In genomic region chr3:167941234-167941995, GRCh38 we compare ENCODE assay signal across 9 cellular contexts.
DNase-seq lines count a peak whose midpoint lies in the region; ATAC-seq and TF ChIP-seq lines count a peak whose summit lies in the region.
"Had no signal": no experiment of that assay in that cellular context is flagged by ENCODE, and none has a peak within 500 bp of the region (broad histone marks: within the 10 kb centered on the region; RNA-seq: fewer than 3 reads in every experiment).

No MANE protein-coding gene starts in this region.

- no peak overlapping the region for H3K4ac ChIP-seq in H9 (ENCODE audit: low read depth, low read length)

- no peaks in the 10 kb centered on the region for H3K27me3 ChIP-seq in H9 (ENCODE audit: insufficient read depth, low read length)

- no peak overlapping the region for H2BK20ac ChIP-seq in H9 (ENCODE audit: low read depth, low read length, poor library complexity, severe bottlenecking)

- H3K9me3 Mint-ChIP-seq in H9 = no peaks in the 10 kb centered on the region

- H3K18ac ChIP-seq in H9 (ENCODE audit: insufficient read length, low read depth, low read length) = no peak overlapping the region

- H3K79me1 ChIP-seq in H9 (ENCODE audit: insufficient read depth, low read depth, low read length, poor library complexity, severe bottlenecking) = no peaks in the 10 kb centered on the region

- H3K14ac ChIP-seq in H9 (ENCODE audit: insufficient read depth, low read length) = no peak overlapping the region

- H2BK120ac ChIP-seq in H9 (ENCODE audit: low read depth, low read length, poor library complexity, severe bottlenecking) = no peak overlapping the region

- no peak overlapping the region for H2BK12ac ChIP-seq in H9 (ENCODE audit: insufficient read length, low read depth, low read length)

- no peak overlapping the region for H3K23ac ChIP-seq in H9 (ENCODE audit: insufficient read length, low read depth, low read length)

- no peaks in the 10 kb centered on the region for H3K27me3 Mint-ChIP-seq in H9 (ENCODE audit: low read depth)

- H4K91ac ChIP-seq in H9 (ENCODE audit: insufficient read length, low read depth, low read length) = no peak overlapping the region

- peaks cover 9 to 13% of the 10 kb centered on the region in 2 experiments for H3K4me1 Mint-ChIP-seq in H9

- H2BK5ac ChIP-seq in H9 (ENCODE audit: insufficient read length, low read length) = no peak overlapping the region

- peaks cover 3% of the 10 kb centered on the region; the same call in 1 of the 2 replicates for H3K4me1 ChIP-seq in H9 (ENCODE audit: insufficient read depth, low read length)

- H3T11ph ChIP-seq in H9 (ENCODE audit: low read length) = no peak overlapping the region

- H2BK15ac ChIP-seq in H9 (ENCODE audit: low read depth, low read length) = no peak overlapping the region

- no peaks in the 10 kb centered on the region for H3K79me2 ChIP-seq in H9 (ENCODE audit: insufficient read depth, low read length)

- H4K8ac ChIP-seq in H9 (replicated peaks; ENCODE audit: insufficient read length, low read depth, low read length) = no peak overlapping the region

- H3K4me2 ChIP-seq in H9 (ENCODE audit: insufficient read depth, insufficient read length, low read length) = no peak overlapping the region

- no peak overlapping the region; a peak in 1 of 7 replicates for H3K27ac Mint-ChIP-seq in H9

- H3K4me3 Mint-ChIP-seq in H9 = no peak overlapping the region

- H2AK5ac ChIP-seq in H9 (ENCODE audit: insufficient read length, low read length) = no peak overlapping the region

- WGBS in H9 (ENCODE audit: extremely low coverage, insufficient read length, low lambda C conversion rate) = no CpG with 5 or more reads among the region's 7 CpGs

- no peak overlapping the region for H3K27ac ChIP-seq in H9 (ENCODE audit: insufficient read length, low read depth, low read length)

- H2AFZ ChIP-seq in H9 (ENCODE audit: low read length) = no peak overlapping the region

- no peak overlapping the region for H3K4me3 ChIP-seq in fibroblast of mammary gland (ENCODE audit: control insufficient read depth, low read depth, low read length)

- DNase-seq in GM04503 (ENCODE audit: low read depth) = peak; percentile 42
- DNase-seq in OCI-M2 (lab: John Stamatoyannopoulos, UW; ENCODE audit: unreplicated experiment) = peak; percentile 69
- peak; percentile 92 for DNase-seq in fibroblast of mammary gland (ENCODE audit: low read depth)
- DNase-seq in renal cortical epithelial cell (ENCODE audit: low read depth) = peak; percentile 37
- DNase-seq in H9 = no peak
- DNase-seq in activated CD4-positive, alpha-beta T cell treated with anti-CD3 and anti-CD28 coated beads, Interleukin-2, amount 50 U/mL, for 1 hour = no peak
- no peak for DNase-seq in stimulated activated CD4-positive, alpha-beta T cell treated with anti-CD3 and anti-CD28 coated beads, Interleukin-4, amount 100 ng/mL, for 24 hours
- DNase-seq: Karpas-422 had no signal

- no peaks in the 10 kb centered on the region for H3K36me3 Mint-ChIP-seq in H9 (ENCODE audit: insufficient read depth in 1 of 3, low read depth in 3 of 3)

- H4K5ac ChIP-seq in H9 (ENCODE audit: insufficient read length, low read depth, low read length) = no peak overlapping the region

- H3K56ac ChIP-seq in H9 (ENCODE audit: insufficient read length, low read depth, low read length) = no peak overlapping the region

- no peak for ATAC-seq in HG03432 (IDR thresholded peaks at IDR 0.05; ENCODE audit: unreplicated experiment)

- TF ChIP-seq CTCF in fibroblast of mammary gland (conservative IDR thresholded peaks at IDR 0.05; ENCODE audit: control insufficient read depth, insufficient read depth, low read depth, low read length) (no peak), H9 (conservative IDR thresholded peaks at IDR 0.05) (no peak)

- no peak overlapping the region for H3K9ac ChIP-seq in H9 (ENCODE audit: extremely low read depth, insufficient read length, low read length)

- no peaks in the 10 kb centered on the region for H3K9me3 ChIP-seq in H9 (ENCODE audit: control insufficient read depth, low read depth, low read length)

- H3K23me2 ChIP-seq in H9 (ENCODE audit: insufficient read length, low read depth, low read length, poor library complexity, severe bottlenecking) = no peaks in the 10 kb centered on the region

- no peaks in the 10 kb centered on the region for H4K20me1 ChIP-seq in H9 (ENCODE audit: control insufficient read depth, insufficient read depth, insufficient read length)

Comparison
In these comparisons a context has a peak if more than half of its experiments do, and no peak if none do; other contexts are left out.
1. DNase-seq: peak in GM04503 (single experiment), OCI-M2 (single experiment), fibroblast of mammary gland (single experiment) and renal cortical epithelial cell (single experiment); none in H9 (single experiment), activated CD4-positive, alpha-beta T cell treated with anti-CD3 and anti-CD28 coated beads, Interleukin-2, amount 50 U/mL, for 1 hour (single experiment) and stimulated activated CD4-positive, alpha-beta T cell treated with anti-CD3 and anti-CD28 coated beads, Interleukin-4, amount 100 ng/mL, for 24 hours (single experiment).